14 cellular contexts compared by ENCODE assay signal in genomic region chr5:149323235-149324205, GRCh38. TPM values are rescaled to one million over a fixed set of nuclear protein-coding genes. Genes with fewer than 3 reads are reported as not detected.
A peak's percentile ranks its signal among the peaks of the same experiment; 100 is the strongest.
DNase-seq lines count a peak whose midpoint lies in the region; ATAC-seq and TF ChIP-seq lines count a peak whose summit lies in the region.
"Had no signal": no experiment of that assay in that cellular context is flagged by ENCODE, and none has a peak within 500 bp of the region (broad histone marks: within the 10 kb centered on the region; RNA-seq: fewer than 3 reads in every experiment).

No MANE protein-coding gene starts in this region.

- H3K27me3 ChIP-seq in heart left ventricle (no peaks in the 10 kb centered on the region), lower lobe of right lung (ENCODE audit: low read depth) (no peaks in the 10 kb centered on the region), upper lobe of right lung (no peaks in the 10 kb centered on the region)
- H3K27me3 ChIP-seq: MG63, neutrophil had no signal

- H3K9me3 ChIP-seq in heart left ventricle (no peaks in the 10 kb centered on the region), lower lobe of right lung (no peaks in the 10 kb centered on the region), upper lobe of right lung (no peaks in the 10 kb centered on the region)
- H3K9me3 ChIP-seq: MG63, neutrophil had no signal

- intact Hi-C loops in heart left ventricle (cut with DNase I): loop anchor here in 3 of 10 donors (5.0 kb wide), 3 partner anchors 34 to 239 kb away; partner anchors contain the start of gene PCYOX1L (in 1 of the 3)
- intact Hi-C loops in Right ventricle myocardium inferior (cut with DNase I): no loop called here
- intact Hi-C loops in lower lobe of right lung (cut with DNase I): no loop called here
- intact Hi-C loops in upper lobe of right lung (cut with DNase I): no loop called here

- TF ChIP-seq POLR2A in heart left ventricle (IDR thresholded peaks at IDR 0.05): no peak

- no peak for TF ChIP-seq CTCF in heart left ventricle (IDR thresholded peaks at IDR 0.05)
- no peak for TF ChIP-seq CTCF in lower lobe of right lung (IDR thresholded peaks at IDR 0.05)
- TF ChIP-seq CTCF in upper lobe of right lung (IDR thresholded peaks at IDR 0.05): no peak

- H3K4me1 ChIP-seq in heart left ventricle (peaks cover 10 to 52% (median 26%) of the 10 kb centered on the region in 12 donors), lower lobe of right lung (peaks cover 29% of the 10 kb centered on the region), upper lobe of right lung (peaks cover 11% of the 10 kb centered on the region)

- DNase-seq in heart left ventricle (no peak), Right ventricle myocardium inferior (ENCODE audit: missing footprints) (no peak), lower lobe of right lung (no peak), upper lobe of right lung (no peak), substantia nigra (lab: John Stamatoyannopoulos, UW) (no peak)
- DNase-seq: activated CD4-positive, alpha-beta T cell treated with anti-CD3 and anti-CD28 coated beads for 48 hours; activated effector memory CD4-positive, alpha-beta T cell treated with Interleukin-2 at 50 U/mL for 16 hours; foreskin melanocyte; left cardiac atrium; MG63; NCI-H2171; stimulated activated CD4-positive, alpha-beta T cell treated with anti-CD3 and anti-CD28 coated beads, Interleukin-4, amount 100 ng/mL, for 1 hour had no signal

- H3K4me3 ChIP-seq in heart left ventricle (no peak overlapping the region), lower lobe of right lung (no peak overlapping the region), upper lobe of right lung (no peak overlapping the region)
- H3K4me3 ChIP-seq: MG63 had no signal

- H3K27ac ChIP-seq in heart left ventricle (peak overlapping the region; percentile 11 to 55 (median 32)), lower lobe of right lung (peak overlapping the region; percentile 76), upper lobe of right lung (peak overlapping the region; percentile 27), substantia nigra (ENCODE audit: low read depth, low read length, poor library complexity, severe bottlenecking) (no peak overlapping the region)
- H3K27ac ChIP-seq: neutrophil had no signal

- H3K36me3 ChIP-seq in heart left ventricle (peaks cover 0 to 96% (median 37%) of the 10 kb centered on the region in 9 donors), lower lobe of right lung (peaks cover 9% of the 10 kb centered on the region), upper lobe of right lung (no peaks in the 10 kb centered on the region)
- H3K36me3 ChIP-seq: MG63, neutrophil had no signal

- ATAC-seq in heart left ventricle (no peak), Right ventricle myocardium inferior (no peak), lower lobe of right lung (no peak), upper lobe of right lung (no peak), HG02642 (IDR thresholded peaks at IDR 0.05; ENCODE audit: poor library complexity, unreplicated experiment) (no peak)

- 68 to 82% (median 74%) methylated on average over 2 of the region's 2 CpGs for WGBS in heart left ventricle, 4 donors

RNA-seq across cellular contexts. Expression of gene GRPEL2, which starts 21.8 kb away (rescaled TPM):
- total RNA-seq in heart left ventricle (10 to 100 TPM in 5 of 9 donors, 1 to 10 TPM in 4; 6.7 to 14.0 (median 10.2) TPM), Right ventricle myocardium inferior (11.6 TPM), lower lobe of right lung (15.1 TPM), upper lobe of right lung (23.9 TPM)
- polyA plus RNA-seq in heart left ventricle: 1 to 10 TPM; 5.1 to 6.8 TPM

RNA-seq across cellular contexts. Expression of gene PCYOX1L, which starts 34.3 kb away (rescaled TPM):
- total RNA-seq in heart left ventricle: 1 to 10 TPM; 2.3 to 6.8 (median 3.7) TPM
- 1 to 10 TPM; 2.3 to 6.5 TPM for polyA plus RNA-seq in heart left ventricle
- total RNA-seq in Right ventricle myocardium inferior: 2.7 TPM
- 5.9 TPM for total RNA-seq in lower lobe of right lung
- 6.6 TPM for total RNA-seq in upper lobe of right lung

RNA-seq across cellular contexts. Expression of gene AFAP1L1, which starts 51.9 kb away (rescaled TPM):
- total RNA-seq in heart left ventricle (10 to 100 TPM; 30.4 to 57.7 (median 45.0) TPM), Right ventricle myocardium inferior (46.9 TPM), lower lobe of right lung (26.6 TPM), upper lobe of right lung (32.7 TPM)
- polyA plus RNA-seq in heart left ventricle: 10 to 100 TPM; 32.2 to 49.5 TPM

RNA-seq across cellular contexts. Expression of gene IL17B, which starts 55.6 kb away (rescaled TPM):
- total RNA-seq in heart left ventricle: under 1 TPM in 2 of 9 donors, not detected in 7; 0.35 to 0.42 TPM
- polyA plus RNA-seq in heart left ventricle: under 1 TPM in 1 of 2 donors, not detected in 1; 0.33 TPM
- not detected for total RNA-seq in Right ventricle myocardium inferior
- total RNA-seq in lower lobe of right lung: not detected
- total RNA-seq in upper lobe of right lung: not detected
